In the genomic region with DNA sequence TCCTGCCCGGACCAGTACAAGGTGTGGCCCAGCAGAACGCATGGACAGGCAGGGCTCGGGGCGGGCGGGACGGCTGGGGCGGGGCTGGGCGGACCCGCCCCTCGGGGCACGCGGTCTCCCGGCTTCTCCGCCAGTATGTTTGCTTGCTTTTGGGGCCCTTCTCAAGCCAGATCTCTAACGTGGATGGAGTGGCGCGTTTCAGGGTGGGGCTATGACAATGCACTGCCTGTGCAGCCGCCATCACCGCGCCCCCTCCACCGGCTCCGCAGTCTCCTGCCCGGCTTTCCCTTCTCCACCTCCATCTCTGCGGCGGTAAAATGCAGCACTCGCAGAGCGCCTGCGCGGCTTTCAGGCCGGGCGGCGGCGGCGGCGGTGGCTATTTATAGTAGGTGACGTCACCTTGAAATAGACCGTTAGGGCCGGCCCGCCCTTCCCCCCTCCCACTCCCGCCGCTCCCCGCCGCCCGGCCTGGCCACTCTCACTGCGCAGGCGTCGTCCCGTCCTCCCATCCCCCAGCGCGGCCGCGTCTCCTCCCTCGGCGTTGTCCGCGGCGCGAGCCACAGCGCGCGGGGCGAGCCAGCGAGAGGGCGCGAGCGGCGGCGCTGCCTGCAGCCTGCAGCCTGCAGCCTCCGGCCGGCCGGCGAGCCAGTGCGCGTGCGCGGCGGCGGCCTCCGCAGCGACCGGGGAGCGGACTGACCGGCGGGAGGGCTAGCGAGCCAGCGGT, we compare ENCODE assay signal across 8 cellular contexts. TPM values are rescaled to one million over a fixed set of nuclear protein-coding genes. Genes with fewer than 3 reads are reported as not detected.
DNase-seq lines count a peak whose midpoint lies in the region; ATAC-seq and TF ChIP-seq lines count a peak whose summit lies in the region.

TSS of gene YWHAH (plus strand) at position 560 of the 724 bp plus-strand sequence. CDS start 199 bp downstream, outside the sequence.

- H3K4me1 ChIP-seq in adrenal gland (replicated peaks in 1 of 2): peaks cover 0 to 35% of the 10 kb centered on the region in 2 donors
- peaks cover 36% of the 10 kb centered on the region for H3K4me1 ChIP-seq in upper lobe of right lung

- TF ChIP-seq CTCF in GM12864 (IDR thresholded peaks at IDR 0.05; ENCODE audit: low read depth, low read length, missing control alignments) (no peak), adrenal gland (IDR thresholded peaks at IDR 0.05) (peak in 1 of 6 experiments; percentile 11), progenitor cell of endocrine pancreas (IDR thresholded peaks at IDR 0.05; ENCODE audit: unreplicated experiment) (no peak), upper lobe of right lung (IDR thresholded peaks at IDR 0.05) (no peak)

- peak; percentile 97 to 98 for TF ChIP-seq POLR2A in adrenal gland (IDR thresholded peaks at IDR 0.05)

- H3K9me3 ChIP-seq in adrenal gland (replicated peaks in 1 of 3): no peaks in the 10 kb centered on the region
- H3K9me3 ChIP-seq in upper lobe of right lung: no peaks in the 10 kb centered on the region

- intact Hi-C loops in adrenal gland (cut with DNase I) (loop anchor here in 1 of 2 donors (10.0 kb wide), 1 partner anchor 279 kb away; the partner anchor contains the start of gene PISD), left cardiac atrium (cut with DNase I) (no loop called here), upper lobe of right lung (cut with DNase I) (no loop called here)

- peaks cover 7% of the 10 kb centered on the region for H3K27me3 Mint-ChIP-seq in progenitor cell of endocrine pancreas

- H3K4me3 Mint-ChIP-seq in progenitor cell of endocrine pancreas (ENCODE audit: low read depth): peak within 1 kb of the TSS; percentile 89

- peak; percentile 53 for DNase-seq in GM12864 (ENCODE audit: low read depth)
- peak; percentile 70 for DNase-seq in NCI-H128 (lab: John Stamatoyannopoulos, UW; ENCODE audit: unreplicated experiment)
- DNase-seq in T-helper 1 cell: peak; percentile 78 to 94 (median 85)
- DNase-seq in adrenal gland: peak; percentile 94 to 98 (median 97)
- peak; percentile 96 for DNase-seq in left cardiac atrium
- peak; percentile 96 for DNase-seq in progenitor cell of endocrine pancreas (ENCODE audit: low spot score, unreplicated experiment)
- peak; percentile 98 for DNase-seq in upper lobe of right lung

- ATAC-seq in HG02642 (IDR thresholded peaks at IDR 0.05; ENCODE audit: poor library complexity, unreplicated experiment): peak; percentile 79
- peak; percentile 93 to 95 for ATAC-seq in left cardiac atrium
- ATAC-seq in upper lobe of right lung: peak; percentile 95

- H3K36me3 ChIP-seq in adrenal gland (replicated peaks in 1 of 2): peaks cover 0 to 12% of the 10 kb centered on the region in 2 donors
- peaks cover 13% of the 10 kb centered on the region for H3K36me3 ChIP-seq in upper lobe of right lung

- H3K4me1 Mint-ChIP-seq in progenitor cell of endocrine pancreas (ENCODE audit: low read depth): peaks cover 6% of the 10 kb centered on the region

- peak within 1 kb of the TSS; percentile 96 for H3K27ac Mint-ChIP-seq in progenitor cell of endocrine pancreas

- no peaks in the 10 kb centered on the region for H3K27me3 ChIP-seq in adrenal gland
- H3K27me3 ChIP-seq in upper lobe of right lung: no peaks in the 10 kb centered on the region

- peaks cover 8% of the 10 kb centered on the region for H3K36me3 Mint-ChIP-seq in progenitor cell of endocrine pancreas (ENCODE audit: insufficient read depth)

- H3K27ac ChIP-seq in adrenal gland (peak within 1 kb of the TSS; percentile 81 to 100 (median 93)), upper lobe of right lung (peak within 1 kb of the TSS; percentile 94)

- WGBS in adrenal gland, 4 donors: 0 to 2% (median 0%) methylated on average over 7 to 86 of the region's 86 CpGs

- peak within 1 kb of the TSS; percentile 78 for H3K4me3 ChIP-seq in GM12864 (ENCODE audit: low read depth, low read length)
- H3K4me3 ChIP-seq in adrenal gland: peak within 1 kb of the TSS; percentile 1 to 98 (median 80)
- H3K4me3 ChIP-seq in upper lobe of right lung: peak within 1 kb of the TSS; percentile 93

- no peaks in the 10 kb centered on the region for H3K9me3 Mint-ChIP-seq in progenitor cell of endocrine pancreas (ENCODE audit: low read depth)

RNA-seq across cellular contexts. Expression of gene YWHAH, which starts in this region (rescaled TPM):
- 100 to 1,000 TPM in 3 of 8 donors, 10 to 100 TPM in 5; 60.3 to 128 (median 85.1) TPM for total RNA-seq in adrenal gland
- 100 to 1,000 TPM in 1 of 3 donors, 10 to 100 TPM in 2; 50.6 to 116 (median 53.5) TPM for polyA plus RNA-seq in adrenal gland
- total RNA-seq in left cardiac atrium: 100 to 1,000 TPM in 1 of 2 donors, 10 to 100 TPM in 1; 68.1 to 119 TPM
- 105 and 111 TPM in 2 replicates for total RNA-seq in progenitor cell of endocrine pancreas
- total RNA-seq in upper lobe of right lung: 154 TPM

Comparison
In these comparisons a context has a peak if more than half of its experiments do, and no peak if none do; other contexts are left out.
1. Peak in every context shown above with its lines: DNase-seq, ATAC-seq, H3K4me3 ChIP-seq and H3K27ac ChIP-seq.